ENCODE assay signal across 29 cellular contexts in the genomic region with DNA sequence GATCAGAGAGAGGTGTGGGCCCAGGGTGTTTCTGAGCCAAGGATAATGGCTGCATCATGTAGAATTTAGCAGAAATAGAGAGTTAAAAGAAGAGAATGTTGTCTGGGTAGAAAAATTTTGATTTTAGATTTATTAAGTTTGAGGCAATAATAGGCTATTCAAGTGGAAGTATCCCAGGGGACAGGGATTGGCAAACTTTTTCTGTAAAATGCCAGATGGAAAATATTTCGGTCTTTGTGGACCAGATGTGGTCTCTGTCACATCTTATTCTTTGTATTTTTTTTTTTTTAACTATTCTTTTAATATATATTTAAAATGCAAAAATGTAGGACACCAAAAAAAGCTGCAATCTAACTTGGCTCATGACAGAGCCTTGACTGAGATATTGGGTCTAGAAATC. TPM values are rescaled to one million over a fixed set of nuclear protein-coding genes. Genes with fewer than 3 reads are reported as not detected.
"Had no signal": no experiment of that assay in that cellular context is flagged by ENCODE, and none has a peak within 500 bp of the region (broad histone marks: within the 10 kb centered on the region; RNA-seq: fewer than 3 reads in every experiment).

No MANE protein-coding gene starts in this region.

- H3K27ac ChIP-seq: ascending aorta, cardiac muscle cell, VCaP had no signal

- DNase-seq: activated B cell treated with CpG ODN at 0.5 μM for 24 hours; activated CD4-positive, alpha-beta memory T cell treated with anti-CD3 and anti-CD28 coated beads for 36 hours; activated CD4-positive, alpha-beta T cell treated with anti-CD3 and anti-CD28 coated beads for 4 hours; activated CD4-positive, alpha-beta T cell treated with anti-CD3 and anti-CD28 coated beads, Interleukin-2, amount 10 ng/mL, durations not matched to agents 24 days and 14 days; activated CD4-positive, alpha-beta T cell treated with anti-CD3 and anti-CD28 coated beads, Interleukin-2, amount 50 U/mL, for 1 hour; activated CD4-positive, alpha-beta T cell treated with anti-CD3 and anti-CD28 coated beads, Interleukin-2, amount 50 U/mL, for 4 hours; activated CD4-positive, CD25-positive, alpha-beta regulatory T cell treated with anti-CD3 and anti-CD28 coated beads, Interleukin-2, amount 50 U/mL, for 72 hours; activated CD8-positive, alpha-beta memory T cell treated with anti-CD3 and anti-CD28 coated beads, Interleukin-2, amount 50 U/mL, for 48 hours; activated CD8-positive, alpha-beta T cell treated with anti-CD3 and anti-CD28 coated beads for 36 hours; activated effector memory CD4-positive, alpha-beta T cell treated with Interleukin-2 at 50 U/mL for 16 hours; activated gamma-delta T cell; activated naive CD4-positive, alpha-beta T cell treated with anti-CD3 and anti-CD28 coated beads, Interleukin-2, amount 10 ng/mL, durations not matched to agents 7 days and 5 days; activated naive CD4-positive, alpha-beta T cell treated with Interleukin-2 at 50 U/mL for 16 hours; activated naive CD8-positive, alpha-beta T cell treated with anti-CD3 and anti-CD28 coated beads, Interleukin-2, amount 10 ng/mL, durations not matched to agents 7 days and 5 days; activated naive CD8-positive, alpha-beta T cell treated with anti-CD3 and anti-CD28 coated beads, Interleukin-2, amount 50 U/mL, for 24 hours; activated T-cell treated with anti-CD3 and anti-CD28 coated beads, Interleukin-2, amount 50 U/mL, for 24 hours; activated T-cell treated with anti-CD3 and anti-CD28 coated beads, Interleukin-2, amount 50 U/mL, for 48 hours; amygdala; anterior cingulate cortex; caudate nucleus; SW 1271; T-helper 1 cell; T-helper 2 cell; T-helper 9 cell had no signal

- ATAC-seq: activated CD8-positive, alpha-beta T cell treated with anti-CD3 and anti-CD28 coated beads for 36 hours; activated naive CD8-positive, alpha-beta T cell treated with anti-CD3 and anti-CD28 coated beads, Interleukin-2, amount 50 U/mL, for 24 hours had no signal

- H3K9me3 ChIP-seq: ascending aorta had no signal

- H3K4me3 ChIP-seq: ascending aorta, cardiac muscle cell had no signal

- FAIRE-seq: bronchial epithelial cell, TTC549 had no signal

- H3K36me3 ChIP-seq: ascending aorta, cardiac muscle cell had no signal

- H3K27me3 ChIP-seq: ascending aorta, cardiac muscle cell had no signal

- H3K4me1 ChIP-seq: ascending aorta had no signal

RNA-seq across cellular contexts. Expression of a gene that starts 33.1 kb away (rescaled TPM):
- total RNA-seq: cardiac muscle cell had no signal
- polyA plus RNA-seq: cardiac muscle cell had no signal
